26 cellular contexts compared by ENCODE assay signal in the genomic region with DNA sequence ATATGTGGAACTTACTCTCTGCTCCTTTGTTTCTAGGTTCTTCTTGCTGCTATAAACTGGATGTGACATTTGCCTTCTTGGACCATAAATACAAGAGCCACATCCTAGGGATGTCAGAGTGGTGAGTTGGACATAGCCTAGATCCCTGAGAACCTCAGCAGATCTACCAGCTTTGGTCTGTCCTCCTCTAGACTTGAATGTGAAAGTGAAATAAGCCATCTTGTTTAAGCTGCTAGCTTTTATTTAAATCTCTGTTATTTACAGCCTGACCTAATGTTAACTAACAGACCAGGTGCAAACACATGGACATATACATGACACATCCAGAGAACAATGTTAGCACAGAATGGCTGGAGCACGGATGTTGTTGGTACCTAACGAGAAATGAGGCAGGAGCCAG. TPM values are rescaled to one million over a fixed set of nuclear protein-coding genes. Genes with fewer than 3 reads are reported as not detected.
DNase-seq lines count a peak whose midpoint lies in the region; ATAC-seq and TF ChIP-seq lines count a peak whose summit lies in the region.
"Had no signal": no experiment of that assay in that cellular context is flagged by ENCODE, and none has a peak within 500 bp of the region (broad histone marks: within the 10 kb centered on the region; RNA-seq: fewer than 3 reads in every experiment).

No MANE protein-coding gene starts in this region.

- H3K27me3 ChIP-seq in GM06990 (replicated peaks; ENCODE audit: control insufficient read depth, insufficient read depth, low read length) (no peaks in the 10 kb centered on the region), Karpas-422 (ENCODE audit: low read length) (no peaks in the 10 kb centered on the region)
- H3K27me3 ChIP-seq: Peyer's patch had no signal

- H3K36me3 ChIP-seq in GM06990 (ENCODE audit: control insufficient read depth, insufficient read depth, low read length) (no peaks in the 10 kb centered on the region), Karpas-422 (ENCODE audit: insufficient read depth, low read length) (no peaks in the 10 kb centered on the region)
- H3K36me3 ChIP-seq: Peyer's patch had no signal

- peak; percentile 42 for ATAC-seq in GM18909 (IDR thresholded peaks at IDR 0.05; ENCODE audit: poor library complexity, unreplicated experiment)
- peak; percentile 51 for ATAC-seq in GM21619 (IDR thresholded peaks at IDR 0.05; ENCODE audit: unreplicated experiment)
- no peak for ATAC-seq in GM18907 (IDR thresholded peaks at IDR 0.05; ENCODE audit: unreplicated experiment)
- ATAC-seq: CD8-positive, alpha-beta T cell had no signal

- no peaks in the 10 kb centered on the region for H3K9me3 ChIP-seq in Karpas-422 (ENCODE audit: low read length)
- H3K9me3 ChIP-seq: Peyer's patch had no signal

- peaks cover 9% of the 10 kb centered on the region; the same call in 1 of the 2 replicates for H3K4me1 ChIP-seq in Karpas-422 (ENCODE audit: low read length)
- H3K4me1 ChIP-seq: Caco-2, Peyer's patch had no signal

- no peak for TF ChIP-seq CTCF in GM06990 (IDR thresholded peaks at IDR 0.05; ENCODE audit: insufficient read depth, low read length, poor library complexity, severe bottlenecking)

- H3K4me2 ChIP-seq in Karpas-422 (ENCODE audit: low read depth, low read length, poor library complexity, severe bottlenecking) = peak overlapping the region; percentile 38

- H3K9me2 ChIP-seq in Karpas-422 (replicated peaks; ENCODE audit: insufficient read depth, low read length) = no peaks in the 10 kb centered on the region

- 0 out of 2 replicates have a peak overlapping the region, but pooled peaks have one; percentile 17 for H3K4me3 ChIP-seq in GM06990 (replicated peaks; ENCODE audit: low read depth, low read length)
- peak overlapping the region; percentile 18; the same call in 1 of the 2 replicates for H3K4me3 ChIP-seq in Karpas-422 (ENCODE audit: low read length)
- H3K4me3 ChIP-seq: Peyer's patch, SK-N-MC had no signal

- H3K27ac ChIP-seq in Karpas-422 (ENCODE audit: low read length) = no peak overlapping the region
- H3K27ac ChIP-seq: 22Rv1, C4-2B, Peyer's patch, SK-N-MC had no signal

- peak overlapping the region; percentile 40 for H2AFZ ChIP-seq in Karpas-422 (ENCODE audit: low read length)

- H4K20me1 ChIP-seq in Karpas-422 (ENCODE audit: insufficient read depth, low read depth, low read length) = no peaks in the 10 kb centered on the region

- no peak for DNase-seq in GM06990 (ENCODE audit: extremely low read depth, insufficient read length)
- no peak for DNase-seq in Karpas-422
- DNase-seq in SHP77 (lab: John Stamatoyannopoulos, UW) = no peak
- no peak for DNase-seq in NCI-H2196 (lab: John Stamatoyannopoulos, UW; ENCODE audit: unreplicated experiment)
- DNase-seq in NCI-H69 (lab: John Stamatoyannopoulos, UW) = no peak
- DNase-seq: Caco-2; CD8-positive, alpha-beta T cell; IMR-90; KG1; NCI-H1092; NCI-H1436; NCI-H187; NCI-H2081 treated with DMSO at 0.1 percent for 48 hours; NCI-H2171; NCI-H524 treated with DMSO at 0.1 percent for 48 hours; NCI-H82; Peyer's patch; SIG-M5; T-helper 9 cell had no signal

- no peaks in the 10 kb centered on the region for H3K79me2 ChIP-seq in Karpas-422 (ENCODE audit: low read length)

- peak overlapping the region; percentile 22; the same call in 1 of the 2 replicates for H3K9ac ChIP-seq in Karpas-422 (ENCODE audit: low read length)

RNA-seq across cellular contexts. Expression of a gene that starts 36.0 kb away (rescaled TPM):
- total RNA-seq in Karpas-422 (2014; rRNA removed; shearing (Covaris generic); ENCODE audit: low replicate concordance) = not detected in 2 replicates
- total RNA-seq: B cell; Caco-2; CD8-positive, alpha-beta T cell; IMR-90; Peyer's patch had no signal
